Comparison of ENCODE assay signal across 9 cellular contexts in the genomic region with DNA sequence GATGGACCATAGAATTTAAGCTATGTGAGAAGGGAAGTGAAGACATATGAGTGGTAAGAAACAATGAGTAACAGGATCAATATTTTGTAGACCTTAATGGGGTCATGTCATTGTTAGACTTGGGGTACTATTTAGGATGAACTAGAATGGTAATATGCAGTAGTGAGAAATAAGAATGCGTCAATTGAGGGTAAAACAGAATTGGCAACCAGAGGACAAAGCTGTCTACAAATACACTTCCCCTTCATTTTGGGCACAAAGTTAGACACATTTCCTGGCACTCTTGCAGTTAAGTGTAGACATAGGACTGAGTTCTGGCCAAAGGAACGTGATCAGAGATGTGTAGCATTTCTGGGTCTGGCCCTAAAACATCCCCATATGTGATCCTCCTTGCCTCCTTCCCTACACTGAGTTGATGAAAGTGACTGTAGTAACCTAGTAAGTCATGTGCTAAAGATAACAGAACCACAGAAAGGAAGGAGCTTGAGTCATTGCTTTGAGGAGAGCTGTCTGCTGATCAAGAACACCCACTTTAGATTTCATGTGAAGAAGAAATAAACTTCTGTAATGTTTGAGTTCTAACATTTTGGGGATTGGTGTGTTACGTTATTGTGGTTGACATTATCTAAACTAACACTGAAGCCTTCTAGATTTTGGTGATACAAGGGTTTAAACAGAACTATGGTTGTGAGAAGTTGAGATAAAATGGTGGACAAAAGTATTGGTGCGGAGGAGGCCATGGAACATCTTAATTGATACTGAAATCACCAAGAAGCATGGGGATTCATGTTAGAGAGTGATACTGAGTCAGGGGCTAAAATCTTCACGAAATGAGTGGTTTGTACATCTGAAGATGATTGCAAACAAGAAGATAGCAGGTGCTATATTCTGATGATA. TPM values are rescaled to one million over a fixed set of nuclear protein-coding genes. Genes with fewer than 3 reads are reported as not detected.
DNase-seq lines count a peak whose midpoint lies in the region; ATAC-seq and TF ChIP-seq lines count a peak whose summit lies in the region.
"Had no signal": no experiment of that assay in that cellular context is flagged by ENCODE, and none has a peak within 500 bp of the region (broad histone marks: within the 10 kb centered on the region; RNA-seq: fewer than 3 reads in every experiment).

No MANE protein-coding gene starts in this region.

- ATAC-seq in foreskin keratinocyte = no peak

- peak; percentile 19 for DNase-seq in EH (ENCODE audit: low read depth)
- peak in 45 of 76 experiments; percentile 1 to 93 (median 59) for DNase-seq in HUDEP-2 (lab: John Stamatoyannopoulos, UW; ENCODE audit: unreplicated experiment in 76 of 76)
- peak; percentile 30 for DNase-seq in astrocyte of the spinal cord (ENCODE audit: low read depth, low spot score)
- DNase-seq in myocyte (ENCODE audit: low read depth) = peak; percentile 38
- DNase-seq in foreskin keratinocyte = no peak
- DNase-seq in esophagus squamous epithelium (lab: John Stamatoyannopoulos, UW) = no peak
- DNase-seq in NCI-H1105 (lab: John Stamatoyannopoulos, UW) = no peak
- DNase-seq: NCI-H2081 had no signal

- H3K27ac ChIP-seq in foreskin keratinocyte (no peak overlapping the region), esophagus squamous epithelium (no peak overlapping the region)
- H3K27ac ChIP-seq: cardiac muscle cell had no signal

- H3K4me1 ChIP-seq in foreskin keratinocyte (no peaks in the 10 kb centered on the region), esophagus squamous epithelium (no peaks in the 10 kb centered on the region)

- in situ Hi-C loops in astrocyte of the spinal cord (cut with HindIII; ENCODE audit: low sequenced_read_pairs) = no loop called here

- H3K27me3 ChIP-seq in foreskin keratinocyte (no peaks in the 10 kb centered on the region), esophagus squamous epithelium (no peaks in the 10 kb centered on the region)
- H3K27me3 ChIP-seq: cardiac muscle cell had no signal

- H3K36me3 ChIP-seq in esophagus squamous epithelium = peaks cover 0 to 34% (median 5%) of the 10 kb centered on the region in 3 donors
- H3K36me3 ChIP-seq: cardiac muscle cell had no signal

- WGBS in esophagus squamous epithelium, 2 donors = 88 to 94% methylated on average over 5 of the region's 5 CpGs

- intact Hi-C loops in esophagus squamous epithelium (cut with DNase I) = no loop called here

- H3K4me3 ChIP-seq in astrocyte of the spinal cord (ENCODE audit: low read depth, low read length) (no peak overlapping the region), esophagus squamous epithelium (no peak overlapping the region)
- H3K4me3 ChIP-seq: cardiac muscle cell had no signal

- no peaks in the 10 kb centered on the region for H3K9me3 ChIP-seq in esophagus squamous epithelium

- no peak for TF ChIP-seq POLR2A in esophagus squamous epithelium (IDR thresholded peaks at IDR 0.05)

- TF ChIP-seq CTCF in astrocyte of the spinal cord (IDR thresholded peaks at IDR 0.05; ENCODE audit: low read depth, low read length) (no peak), foreskin keratinocyte (conservative IDR thresholded peaks at IDR 0.05) (no peak), esophagus squamous epithelium (IDR thresholded peaks at IDR 0.05) (no peak)

RNA-seq across cellular contexts. Expression of a gene that starts 41.7 kb away (rescaled TPM):
- total RNA-seq in myocyte = 14.2 and 29.7 TPM in 2 replicates
- polyA plus RNA-seq in myocyte (2012) = 14.6 TPM
- 9.6 and 10.1 TPM in 2 replicates for total RNA-seq in foreskin keratinocyte
- 7.2 and 7.8 TPM in 2 replicates for polyA plus RNA-seq in foreskin keratinocyte
- total RNA-seq in esophagus squamous epithelium = 100 to 1,000 TPM in 1 of 4 donors, 10 to 100 TPM in 3; 36.5 to 100 (median 72.2) TPM

Comparison
In these comparisons a context has a peak if more than half of its experiments do, and no peak if none do; other contexts are left out.
1. DNase-seq: peak in EH (single experiment), HUDEP-2 (45 of 76), astrocyte of the spinal cord (single experiment) and myocyte (single experiment); none in foreskin keratinocyte (0 of 2), esophagus squamous epithelium (single experiment) and NCI-H1105 (single experiment).